9 cellular contexts compared by ENCODE assay signal in the genomic region with DNA sequence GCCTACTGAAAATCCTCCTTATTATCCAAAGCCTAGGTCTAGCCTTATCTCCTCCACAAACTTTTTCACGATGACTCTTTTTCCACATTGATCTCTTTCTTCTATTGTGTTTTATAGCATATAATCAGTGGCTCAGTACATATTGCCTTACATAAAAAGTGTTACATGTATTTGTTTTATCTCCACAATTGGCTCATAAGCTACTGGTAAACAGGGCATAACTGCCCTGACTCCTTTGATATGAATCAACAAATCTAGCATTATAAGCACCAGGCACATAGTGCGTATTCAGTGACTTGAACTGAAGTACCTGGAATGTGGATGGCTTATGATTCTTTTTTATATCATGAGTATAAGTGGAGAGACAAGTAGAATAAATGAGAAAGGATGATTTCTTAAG.
"Had no signal": no experiment of that assay in that cellular context is flagged by ENCODE, and none has a peak within 500 bp of the region (broad histone marks: within the 10 kb centered on the region; RNA-seq: fewer than 3 reads in every experiment).

No MANE protein-coding gene starts in this region.

- H3K36me3 ChIP-seq: HAP-1 had no signal

- H3K4me3 ChIP-seq: GM23248, GM23338, HAP-1 had no signal

- H3K4me1 ChIP-seq: HAP-1 had no signal

- H3K9me3 Mint-ChIP-seq: GM23338 had no signal

- H3K9me3 ChIP-seq: HAP-1 had no signal

- H3K27ac Mint-ChIP-seq: GM23338, H9, HFFc6 had no signal

- H3K4me1 Mint-ChIP-seq: H9 had no signal

- H3K4me3 Mint-ChIP-seq: GM23338, H9, HFFc6 had no signal

- ATAC-seq: GM23338, HCT116 had no signal

- H3K27ac ChIP-seq: GM23248 had no signal

- DNase-seq: GM23248, GOT3, H7, H9, HCEC 1CT, HFFc6 had no signal
